Comparison of ENCODE assay signal across 12 cellular contexts in genomic region chr10:102247724-102248123, GRCh38. TPM values are rescaled to one million over a fixed set of nuclear protein-coding genes. Genes with fewer than 3 reads are reported as not detected.
DNase-seq lines count a peak whose midpoint lies in the region; TF ChIP-seq lines count a peak whose summit lies in the region.
"Had no signal": no experiment of that assay in that cellular context is flagged by ENCODE, and none has a peak within 500 bp of the region (broad histone marks: within the 10 kb centered on the region; RNA-seq: fewer than 3 reads in every experiment).

No MANE protein-coding gene starts in this region.

- peaks cover 8% of the 10 kb centered on the region for H3K79me1 ChIP-seq in trophoblast cell (ENCODE audit: low read length)

- H3K27ac ChIP-seq in OCI-LY1 (ENCODE audit: low read depth, low read length, poor library complexity, severe bottlenecking): no peak overlapping the region
- peak overlapping the region; percentile 95 for H3K27ac ChIP-seq in colonic mucosa
- H3K27ac ChIP-seq in trophoblast cell (ENCODE audit: low read depth, low read length): no peak overlapping the region

- no peaks in the 10 kb centered on the region for H3F3A ChIP-seq in OCI-LY1 (ENCODE audit: insufficient read depth, low read length)

- peaks cover 31% of the 10 kb centered on the region for H3K4me1 Mint-ChIP-seq in T-helper 1 cell treated with Interleukin-12 subunit alpha and Interleukin-12 subunit beta and Interleukin-4 antibody, amounts not matched to agents 30 μg/mL and 1 μg/mL, for 36 hours (ENCODE audit: low read depth)

- TF ChIP-seq CTCF in OCI-LY1 (IDR thresholded peaks at IDR 0.05; ENCODE audit: low read length) (no peak), colonic mucosa (IDR thresholded peaks at IDR 0.05) (no peak)

- H4K12ac ChIP-seq in trophoblast cell (ENCODE audit: low read depth, low read length): no peak overlapping the region

- no peaks in the 10 kb centered on the region for H4K20me1 ChIP-seq in OCI-LY1 (ENCODE audit: insufficient read depth, low read length)

- H3K9me3 ChIP-seq in OCI-LY1 (ENCODE audit: low read length): no peaks in the 10 kb centered on the region
- H3K9me3 ChIP-seq in colonic mucosa: no peaks in the 10 kb centered on the region
- H3K9me3 ChIP-seq in trophoblast cell (ENCODE audit: insufficient read depth, low read depth, low read length): no peaks in the 10 kb centered on the region
- H3K9me3 ChIP-seq: MG63 had no signal

- H4K8ac ChIP-seq in trophoblast cell (ENCODE audit: low read depth, low read length): no peak overlapping the region

- H3K27ac Mint-ChIP-seq in T-helper 1 cell treated with Interleukin-12 subunit alpha and Interleukin-12 subunit beta and Interleukin-4 antibody, amounts not matched to agents 30 μg/mL and 1 μg/mL, for 36 hours: no peak overlapping the region

- H3K36me3 ChIP-seq in OCI-LY1 (ENCODE audit: insufficient read depth, low read length) (0 out of 2 replicates have a peak, but pooled peaks cover 6% of the 10 kb centered on the region), colonic mucosa (no peaks in the 10 kb centered on the region), trophoblast cell (ENCODE audit: control insufficient read depth in 1 of 2, insufficient read depth in 2 of 2, low read length in 2 of 2) (peaks cover 3 to 5% of the 10 kb centered on the region in 2 experiments)

- H2BK5ac ChIP-seq in trophoblast cell (ENCODE audit: low read depth, low read length, poor library complexity): no peak overlapping the region

- H3K4me1 ChIP-seq in OCI-LY1 (ENCODE audit: insufficient read depth, low read length, severe bottlenecking) (peaks cover 27% of the 10 kb centered on the region), colonic mucosa (peaks cover 17% of the 10 kb centered on the region), trophoblast cell (ENCODE audit: control insufficient read depth in 1 of 2, insufficient read depth in 2 of 2, low read length in 2 of 2) (peaks cover 6 to 12% of the 10 kb centered on the region in 2 experiments)

- H3K9me2 ChIP-seq in OCI-LY1 (ENCODE audit: low read depth, low read length): no peaks in the 10 kb centered on the region

- no peak overlapping the region for H2BK120ac ChIP-seq in trophoblast cell (ENCODE audit: insufficient read depth, low read length, poor library complexity)

- no peak overlapping the region for H3K18ac ChIP-seq in trophoblast cell (ENCODE audit: low read length)

- H3K27me3 ChIP-seq in OCI-LY1 (ENCODE audit: insufficient read depth, low read length): no peaks in the 10 kb centered on the region
- no peaks in the 10 kb centered on the region for H3K27me3 ChIP-seq in colonic mucosa
- no peaks in the 10 kb centered on the region for H3K27me3 ChIP-seq in trophoblast cell (ENCODE audit: insufficient read depth, low read length)
- H3K27me3 ChIP-seq: MG63 had no signal

- DNase-seq in T-helper 1 cell: no peak
- DNase-seq in colonic mucosa: no peak
- no peak for DNase-seq in trophoblast cell
- DNase-seq in RKO (ENCODE audit: low spot score): no peak
- no peak for DNase-seq in T-helper 9 cell
- no peak for DNase-seq in stimulated activated CD4-positive, alpha-beta T cell treated with anti-CD3 and anti-CD28 coated beads, Interleukin-2, amount 100 ng/mL, for 24 hours
- DNase-seq: ACHN, MG63, RPMI8226 had no signal

- H3K4me3 Mint-ChIP-seq in T-helper 1 cell treated with Interleukin-12 subunit alpha and Interleukin-12 subunit beta and Interleukin-4 antibody, amounts not matched to agents 30 μg/mL and 1 μg/mL, for 36 hours: peak overlapping the region; percentile 99

- H3K36me3 Mint-ChIP-seq in T-helper 1 cell treated with Interleukin-12 subunit alpha and Interleukin-12 subunit beta and Interleukin-4 antibody, amounts not matched to agents 30 μg/mL and 1 μg/mL, for 36 hours (ENCODE audit: low read depth): peaks cover 10% of the 10 kb centered on the region

- no peak overlapping the region for H3K14ac ChIP-seq in trophoblast cell (ENCODE audit: low read length)

- no peak overlapping the region for H3K9ac ChIP-seq in OCI-LY1 (ENCODE audit: low read length)
- H3K9ac ChIP-seq in colonic mucosa (ENCODE audit: low read depth in 2 of 2, low read length in 2 of 2): no peak overlapping the region
- H3K9ac ChIP-seq in trophoblast cell (ENCODE audit: low read length): no peak overlapping the region

- no peak overlapping the region for H2BK12ac ChIP-seq in trophoblast cell (ENCODE audit: low read length)

- peak overlapping the region; percentile 90 for H3K4me3 ChIP-seq in OCI-LY1 (ENCODE audit: low read depth, low read length, poor library complexity, severe bottlenecking)
- no peak overlapping the region for H3K4me3 ChIP-seq in colonic mucosa
- no peak overlapping the region for H3K4me3 ChIP-seq in trophoblast cell (ENCODE audit: low read depth, low read length)
- H3K4me3 ChIP-seq: MG63 had no signal

- H3K4ac ChIP-seq in trophoblast cell (ENCODE audit: low read depth, low read length): peak overlapping the region; percentile 78

- H3K9me3 Mint-ChIP-seq in T-helper 1 cell treated with Interleukin-12 subunit alpha and Interleukin-12 subunit beta and Interleukin-4 antibody, amounts not matched to agents 30 μg/mL and 1 μg/mL, for 36 hours: no peaks in the 10 kb centered on the region

- no peak overlapping the region for H2AFZ ChIP-seq in OCI-LY1 (ENCODE audit: low read length)
- H2AFZ ChIP-seq in trophoblast cell (ENCODE audit: insufficient read depth, low read length, poor library complexity): no peak overlapping the region

- no peak overlapping the region for H3K23ac ChIP-seq in trophoblast cell (ENCODE audit: low read length)

- H4K91ac ChIP-seq in trophoblast cell (ENCODE audit: low read depth, low read length): no peak overlapping the region

- H3K27me3 Mint-ChIP-seq in T-helper 1 cell treated with Interleukin-12 subunit alpha and Interleukin-12 subunit beta and Interleukin-4 antibody, amounts not matched to agents 30 μg/mL and 1 μg/mL, for 36 hours (ENCODE audit: low read depth): peaks cover 4% of the 10 kb centered on the region

- peaks cover 64% of the 10 kb centered on the region for H3K79me2 ChIP-seq in OCI-LY1 (ENCODE audit: insufficient read depth, low read length)
- peaks cover 9% of the 10 kb centered on the region for H3K79me2 ChIP-seq in trophoblast cell (ENCODE audit: control insufficient read depth, insufficient read depth, low read length, poor library complexity)

- H2AK5ac ChIP-seq in trophoblast cell (ENCODE audit: low read length): no peak overlapping the region

- H3K4me2 ChIP-seq in OCI-LY1 (ENCODE audit: low read length) (peak overlapping the region; percentile 91), trophoblast cell (ENCODE audit: low read length) (no peak overlapping the region)

- intact Hi-C loops in colonic mucosa (cut with DNase I): no loop called here

RNA-seq across cellular contexts. Expression of gene GBF1, which starts 2.4 kb away (rescaled TPM):
- total RNA-seq in colonic mucosa: 10 to 100 TPM; 59.8 to 73.4 TPM
- 36.1 and 36.7 TPM in 2 replicates for polyA plus RNA-seq in trophoblast cell (2013)

RNA-seq across cellular contexts. Expression of gene PITX3, which starts 6.4 kb away (rescaled TPM):
- total RNA-seq in colonic mucosa: not detected
- 0.04 TPM in 1 of 2 replicates, not detected in the other for polyA plus RNA-seq in trophoblast cell (2013)
- total RNA-seq: dermis microvascular lymphatic vessel endothelial cell had no signal

RNA-seq across cellular contexts. Expression of gene ELOVL3, which starts 21.6 kb away (rescaled TPM):
- under 1 TPM in 1 of 2 donors, not detected in 1; 0.24 TPM for total RNA-seq in colonic mucosa
- polyA plus RNA-seq in trophoblast cell (2013): 0.12 and 0.17 TPM in 2 replicates
- total RNA-seq: dermis microvascular lymphatic vessel endothelial cell had no signal
